Comparison of ENCODE assay signal across 8 cellular contexts in genomic region chr2:8679567-8679826, GRCh38. TPM values are rescaled to one million over a fixed set of nuclear protein-coding genes. Genes with fewer than 3 reads are reported as not detected.
DNase-seq lines count a peak whose midpoint lies in the region; ATAC-seq and TF ChIP-seq lines count a peak whose summit lies in the region.

No MANE protein-coding gene starts in this region.

- H3K27ac ChIP-seq in left ventricle myocardium inferior (replicated peaks) (peak overlapping the region; percentile 100), caudate nucleus (ENCODE audit: low read depth, low read length) (peak overlapping the region; percentile 94)

- H3K4me1 ChIP-seq in left ventricle myocardium inferior (peaks cover 76% of the 10 kb centered on the region), mucosa of stomach (ENCODE audit: control insufficient read depth, insufficient read depth, low read length) (peaks cover 13% of the 10 kb centered on the region)

- peak overlapping the region; percentile 97 for H3K9ac ChIP-seq in mucosa of stomach (ENCODE audit: low read length)

- H3K4me3 ChIP-seq in left ventricle myocardium inferior = peak overlapping the region; percentile 81
- H3K4me3 ChIP-seq in mucosa of stomach (ENCODE audit: low read length) = peak overlapping the region; percentile 82

- intact Hi-C loops in left ventricle myocardium inferior (cut with micrococcal nuclease) (no loop called here), left cardiac atrium (cut with DNase I) (no loop called here)

- H3K9me3 ChIP-seq in left ventricle myocardium inferior (replicated peaks) = peaks cover 10% of the 10 kb centered on the region
- no peaks in the 10 kb centered on the region for H3K9me3 ChIP-seq in mucosa of stomach (ENCODE audit: control insufficient read depth, low read length)

- ATAC-seq in left cardiac atrium = no peak
- ATAC-seq in HG03460 (IDR thresholded peaks at IDR 0.05; ENCODE audit: unreplicated experiment) = no peak

- DNase-seq in left ventricle myocardium inferior = no peak
- no peak for DNase-seq in left cardiac atrium
- no peak for DNase-seq in caudate nucleus (lab: John Stamatoyannopoulos, UW)
- DNase-seq in NCI-H748 (lab: John Stamatoyannopoulos, UW; ENCODE audit: unreplicated experiment) = no peak
- DNase-seq in NCI-H82 (lab: John Stamatoyannopoulos, UW) = no peak
- DNase-seq in NCI-H2029 treated with DMSO at 0.1 percent for 48 hours (lab: John Stamatoyannopoulos, UW) = no peak

- TF ChIP-seq CTCF in left ventricle myocardium inferior (IDR thresholded peaks at IDR 0.05; ENCODE audit: borderline replicate concordance) = no peak

- H3K27me3 ChIP-seq in left ventricle myocardium inferior (ENCODE audit: low read depth) = no peaks in the 10 kb centered on the region
- no peaks in the 10 kb centered on the region for H3K27me3 ChIP-seq in mucosa of stomach (ENCODE audit: control insufficient read depth, insufficient read depth, low read length)

- no peaks in the 10 kb centered on the region for H3K36me3 ChIP-seq in left ventricle myocardium inferior
- H3K36me3 ChIP-seq in mucosa of stomach (ENCODE audit: control insufficient read depth, insufficient read depth, low read length) = no peaks in the 10 kb centered on the region

RNA-seq across cellular contexts. Expression of gene ID2, which starts 2.4 kb away (rescaled TPM):
- 32.2 TPM for total RNA-seq in left ventricle myocardium inferior
- total RNA-seq in left cardiac atrium = 10 to 100 TPM; 47.5 to 68.2 TPM
